ENCODE assay signal across 15 cellular contexts in the genomic region with DNA sequence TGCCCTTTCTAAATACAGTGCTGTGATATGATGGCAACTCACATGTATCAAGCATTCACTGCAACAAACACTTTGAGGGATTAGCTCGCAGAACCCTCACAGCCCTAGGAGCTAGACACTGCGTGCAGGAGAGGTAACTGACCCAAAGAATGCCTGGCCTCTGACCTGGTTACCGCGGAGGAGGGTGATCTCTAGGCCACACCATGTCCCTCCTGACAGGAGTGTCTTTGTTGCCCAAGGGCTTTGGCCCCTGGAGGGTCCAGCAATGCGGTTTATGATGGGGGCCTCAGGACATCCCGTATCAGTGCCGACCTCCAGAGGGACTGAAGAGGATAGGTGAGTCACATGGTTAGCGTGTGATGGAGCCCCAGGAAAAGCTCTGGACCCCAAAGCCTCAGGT.
DNase-seq lines count a peak whose midpoint lies in the region; ATAC-seq and TF ChIP-seq lines count a peak whose summit lies in the region.
"Had no signal": no experiment of that assay in that cellular context is flagged by ENCODE, and none has a peak within 500 bp of the region (broad histone marks: within the 10 kb centered on the region; RNA-seq: fewer than 3 reads in every experiment).

No MANE protein-coding gene starts in this region.

- peaks cover 20% of the 10 kb centered on the region; the same call in 1 of the 2 replicates for H3F3A ChIP-seq in PC-9 (ENCODE audit: insufficient read depth, low read depth)

- H3K36me3 ChIP-seq in BLaER1 (no peaks in the 10 kb centered on the region), PC-9 (ENCODE audit: low read depth) (no peaks in the 10 kb centered on the region)

- POLR2A ChIA-PET in activated B cell treated with CpG ODN at 0.5 μM for 24 hours (lab: Charles Lee) (interaction anchor here (0.6 to 2.2 kb wide), 9 partner anchors 8 to 312 kb away, joined by 3 to 26 read pairs (median 4); no protein-coding TSS in a partner anchor), PC-9 (lab: Charles Lee; ENCODE audit: unreplicated experiment) (no interaction called here)

- H3K9me2 ChIP-seq in PC-9 (ENCODE audit: insufficient read depth) = no peaks in the 10 kb centered on the region

- H3K27me3 Mint-ChIP-seq in activated B cell treated with CpG ODN at 0.5 μM for 24 hours (peaks cover 15% of the 10 kb centered on the region), immature natural killer cell (ENCODE audit: low read depth in 3 of 3) (peaks cover 0 to 8% (median 2%) of the 10 kb centered on the region in 3 donors)

- intact Hi-C loops in activated B cell treated with CpG ODN at 0.5 μM for 24 hours (cut with micrococcal nuclease) (loop anchor here (1.0 to 5.0 kb wide), 3 partner anchors 30 to 132 kb away; a partner anchor contains a TSS), PC-9 (cut with micrococcal nuclease; ENCODE audit: unreplicated experiment) (no loop called here)

- no peaks in the 10 kb centered on the region for H3K9me3 ChIP-seq in BLaER1
- no peaks in the 10 kb centered on the region for H3K9me3 ChIP-seq in PC-9 (ENCODE audit: insufficient read depth, low read depth)

- H3K9me3 Mint-ChIP-seq in activated B cell treated with CpG ODN at 0.5 μM for 24 hours = no peaks in the 10 kb centered on the region
- H3K9me3 Mint-ChIP-seq in immature natural killer cell = no peaks in the 10 kb centered on the region

- H4K20me1 ChIP-seq in BLaER1 (no peaks in the 10 kb centered on the region), PC-9 (ENCODE audit: insufficient read depth) (peaks cover 4% of the 10 kb centered on the region; the same call in 1 of the 2 replicates)

- ATAC-seq in activated B cell treated with CpG ODN at 0.5 μM for 24 hours (ENCODE audit: low read depth) = no peak
- ATAC-seq in GM21528 (IDR thresholded peaks at IDR 0.05; ENCODE audit: low FRiP score, unreplicated experiment) = no peak
- no peak for ATAC-seq in GM18870 (IDR thresholded peaks at IDR 0.05; ENCODE audit: unreplicated experiment)

- H2AFZ ChIP-seq in PC-9 = no peak overlapping the region
- H2AFZ ChIP-seq: parathyroid adenoma had no signal

- H3K4me2 ChIP-seq in BLaER1 = peak overlapping the region; percentile 94
- no peak overlapping the region for H3K4me2 ChIP-seq in PC-9

- peak overlapping the region; percentile 95 for H3K27ac ChIP-seq in BLaER1
- H3K27ac ChIP-seq in PC-9 = no peak overlapping the region
- H3K27ac ChIP-seq: epithelial cell of prostate, parathyroid adenoma, RWPE1 had no signal

- peaks cover 37% of the 10 kb centered on the region for H3K4me1 Mint-ChIP-seq in activated B cell treated with CpG ODN at 0.5 μM for 24 hours
- peaks cover 31% of the 10 kb centered on the region in 2 donors for H3K4me1 Mint-ChIP-seq in immature natural killer cell

- H3K36me3 Mint-ChIP-seq in activated B cell treated with CpG ODN at 0.5 μM for 24 hours (ENCODE audit: low read depth) = no peaks in the 10 kb centered on the region
- no peaks in the 10 kb centered on the region for H3K36me3 Mint-ChIP-seq in immature natural killer cell

- H3K4me3 Mint-ChIP-seq in activated B cell treated with CpG ODN at 0.5 μM for 24 hours (peak overlapping the region; percentile 68), immature natural killer cell (peak overlapping the region; percentile 72 to 85 (median 78))

- DNase-seq in ELF-1 (ENCODE audit: low read depth, low spot score) (peak; percentile 48), activated B cell treated with CpG ODN at 0.5 μM for 24 hours (no peak), immature natural killer cell (no peak), PC-9 (no peak), midbrain (lab: John Stamatoyannopoulos, UW) (no peak)
- DNase-seq: amygdala, NCI-H1694 treated with DMSO at 0.1 percent for 48 hours, NCI-H510A, T-helper 9 cell had no signal

- peak overlapping the region; percentile 74 for H3K27ac Mint-ChIP-seq in activated B cell treated with CpG ODN at 0.5 μM for 24 hours
- peak overlapping the region; percentile 82 to 92 (median 88) for H3K27ac Mint-ChIP-seq in immature natural killer cell

- CTCF ChIA-PET in activated B cell treated with CpG ODN at 0.5 μM for 24 hours (lab: Charles Lee) (interaction anchor here (0.7 to 1.2 kb wide), 3 partner anchors 10 to 131 kb away, joined by 3 to 4 read pairs (median 3); a partner anchor contains a TSS), PC-9 (lab: Charles Lee) (interaction anchor here (0.6 kb wide), 1 partner anchor 38 kb away, joined by 3 read pairs; no protein-coding TSS in a partner anchor)

- H3K4me1 ChIP-seq in BLaER1 (peaks cover 96% of the 10 kb centered on the region), PC-9 (replicated peaks; ENCODE audit: insufficient read depth) (peaks cover 19% of the 10 kb centered on the region)
- H3K4me1 ChIP-seq: parathyroid adenoma had no signal

- H3K9ac ChIP-seq in BLaER1 = peak overlapping the region; percentile 82
- H3K9ac ChIP-seq: parathyroid adenoma had no signal

- TF ChIP-seq CTCF in activated B cell treated with CpG ODN at 0.5 μM for 24 hours (IDR thresholded peaks at IDR 0.05) (no peak), PC-9 (conservative IDR thresholded peaks at IDR 0.05) (no peak)

- H3K79me2 ChIP-seq in PC-9 (ENCODE audit: low read depth) = no peaks in the 10 kb centered on the region
- H3K79me2 ChIP-seq: parathyroid adenoma had no signal

- no peaks in the 10 kb centered on the region for H3K27me3 ChIP-seq in BLaER1
- no peaks in the 10 kb centered on the region for H3K27me3 ChIP-seq in PC-9 (ENCODE audit: insufficient read depth, low read depth)

- H3K4me3 ChIP-seq in BLaER1 (peak overlapping the region; percentile 57), PC-9 (no peak overlapping the region)

- BruUV-seq in PC-9 (replicated peaks; lab: Mats Ljungman, UMichigan) = no TSS peak
